ENCODE assay signal across 1 cellular context in genomic region chr7:940599-941408, GRCh38.
A peak's percentile ranks its signal among the peaks of the same experiment; 100 is the strongest.
TF ChIP-seq lines count a peak whose summit lies in the region.

No MANE protein-coding gene starts in this region.

TF ChIP-seq in K562, 482 proteins besides CTCF, POLR2A, EP300 and RAD21:
- TF ChIP-seq ZFX (CRISPR knock-in tag; IDR thresholded peaks at IDR 0.05) (no peak), RBM34 (IDR thresholded peaks at IDR 0.05; ENCODE audit: borderline replicate concordance, insufficient read depth, low read length) (no peak), ZNF324 (CRISPR knock-in tag; IDR thresholded peaks at IDR 0.05) (peak; percentile 94), ZNF507 (tag; conservative IDR thresholded peaks at IDR 0.05) (no peak), CBX3 (IDR thresholded peaks at IDR 0.05; ENCODE audit: borderline replicate concordance in 1 of 2, low read length in 2 of 2) (peak in 1 of 2 experiments; percentile 92; a peak in 2 of 3 replicates), ZNF124 (CRISPR knock-in tag; IDR thresholded peaks at IDR 0.05) (no peak), ZFP1 (CRISPR knock-in tag; IDR thresholded peaks at IDR 0.05) (no peak), MEIS2 (IDR thresholded peaks at IDR 0.05; ENCODE audit: partially characterized antibody) (peak; percentile 54)
- TF ChIP-seq, protein P1, sequence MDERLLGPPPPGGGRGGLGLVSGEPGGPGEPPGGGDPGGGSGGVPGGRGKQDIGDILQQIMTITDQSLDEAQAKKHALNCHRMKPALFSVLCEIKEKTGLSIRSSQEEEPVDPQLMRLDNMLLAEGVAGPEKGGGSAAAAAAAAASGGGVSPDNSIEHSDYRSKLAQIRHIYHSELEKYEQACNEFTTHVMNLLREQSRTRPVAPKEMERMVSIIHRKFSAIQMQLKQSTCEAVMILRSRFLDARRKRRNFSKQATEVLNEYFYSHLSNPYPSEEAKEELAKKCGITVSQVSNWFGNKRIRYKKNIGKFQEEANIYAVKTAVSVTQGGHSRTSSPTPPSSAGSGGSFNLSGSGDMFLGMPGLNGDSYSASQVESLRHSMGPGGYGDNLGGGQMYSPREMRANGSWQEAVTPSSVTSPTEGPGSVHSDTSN (CRISPR knock-in tag; IDR thresholded peaks at IDR 0.05; ENCODE audit: low read depth): no peak
- TF ChIP-seq, protein P1 (tag; conservative IDR thresholded peaks at IDR 0.05; ENCODE audit: low read depth): peak; percentile 67; the same call in 1 of the 2 replicates
- TF ChIP-seq, protein P2, sequence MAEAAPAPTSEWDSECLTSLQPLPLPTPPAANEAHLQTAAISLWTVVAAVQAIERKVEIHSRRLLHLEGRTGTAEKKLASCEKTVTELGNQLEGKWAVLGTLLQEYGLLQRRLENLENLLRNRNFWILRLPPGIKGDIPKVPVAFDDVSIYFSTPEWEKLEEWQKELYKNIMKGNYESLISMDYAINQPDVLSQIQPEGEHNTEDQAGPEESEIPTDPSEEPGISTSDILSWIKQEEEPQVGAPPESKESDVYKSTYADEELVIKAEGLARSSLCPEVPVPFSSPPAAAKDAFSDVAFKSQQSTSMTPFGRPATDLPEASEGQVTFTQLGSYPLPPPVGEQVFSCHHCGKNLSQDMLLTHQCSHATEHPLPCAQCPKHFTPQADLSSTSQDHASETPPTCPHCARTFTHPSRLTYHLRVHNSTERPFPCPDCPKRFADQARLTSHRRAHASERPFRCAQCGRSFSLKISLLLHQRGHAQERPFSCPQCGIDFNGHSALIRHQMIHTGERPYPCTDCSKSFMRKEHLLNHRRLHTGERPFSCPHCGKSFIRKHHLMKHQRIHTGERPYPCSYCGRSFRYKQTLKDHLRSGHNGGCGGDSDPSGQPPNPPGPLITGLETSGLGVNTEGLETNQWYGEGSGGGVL (CRISPR knock-in tag; IDR thresholded peaks at IDR 0.05): no peak
- TF ChIP-seq, protein P3, sequence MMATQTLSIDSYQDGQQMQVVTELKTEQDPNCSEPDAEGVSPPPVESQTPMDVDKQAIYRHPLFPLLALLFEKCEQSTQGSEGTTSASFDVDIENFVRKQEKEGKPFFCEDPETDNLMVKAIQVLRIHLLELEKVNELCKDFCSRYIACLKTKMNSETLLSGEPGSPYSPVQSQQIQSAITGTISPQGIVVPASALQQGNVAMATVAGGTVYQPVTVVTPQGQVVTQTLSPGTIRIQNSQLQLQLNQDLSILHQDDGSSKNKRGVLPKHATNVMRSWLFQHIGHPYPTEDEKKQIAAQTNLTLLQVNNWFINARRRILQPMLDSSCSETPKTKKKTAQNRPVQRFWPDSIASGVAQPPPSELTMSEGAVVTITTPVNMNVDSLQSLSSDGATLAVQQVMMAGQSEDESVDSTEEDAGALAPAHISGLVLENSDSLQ (IDR thresholded peaks at IDR 0.05): peak; percentile 70
- TF ChIP-seq, protein P4, sequence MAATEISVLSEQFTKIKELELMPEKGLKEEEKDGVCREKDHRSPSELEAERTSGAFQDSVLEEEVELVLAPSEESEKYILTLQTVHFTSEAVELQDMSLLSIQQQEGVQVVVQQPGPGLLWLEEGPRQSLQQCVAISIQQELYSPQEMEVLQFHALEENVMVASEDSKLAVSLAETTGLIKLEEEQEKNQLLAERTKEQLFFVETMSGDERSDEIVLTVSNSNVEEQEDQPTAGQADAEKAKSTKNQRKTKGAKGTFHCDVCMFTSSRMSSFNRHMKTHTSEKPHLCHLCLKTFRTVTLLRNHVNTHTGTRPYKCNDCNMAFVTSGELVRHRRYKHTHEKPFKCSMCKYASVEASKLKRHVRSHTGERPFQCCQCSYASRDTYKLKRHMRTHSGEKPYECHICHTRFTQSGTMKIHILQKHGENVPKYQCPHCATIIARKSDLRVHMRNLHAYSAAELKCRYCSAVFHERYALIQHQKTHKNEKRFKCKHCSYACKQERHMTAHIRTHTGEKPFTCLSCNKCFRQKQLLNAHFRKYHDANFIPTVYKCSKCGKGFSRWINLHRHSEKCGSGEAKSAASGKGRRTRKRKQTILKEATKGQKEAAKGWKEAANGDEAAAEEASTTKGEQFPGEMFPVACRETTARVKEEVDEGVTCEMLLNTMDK (IDR thresholded peaks at IDR 0.05; ENCODE audit: borderline replicate concordance, insufficient read depth, low read depth, low read length, poor library complexity, severe bottlenecking): no peak
TF ChIP-seq in K562: peak in this region for 5.
